In genomic region chr4:184506527-184507121, GRCh38 we compare ENCODE assay signal across 8 cellular contexts. TPM values are rescaled to one million over a fixed set of nuclear protein-coding genes. Genes with fewer than 3 reads are reported as not detected.
A peak's percentile ranks its signal among the peaks of the same experiment; 100 is the strongest.
DNase-seq lines count a peak whose midpoint lies in the region; ATAC-seq, FAIRE-seq and TF ChIP-seq lines count a peak whose summit lies in the region.

No MANE protein-coding gene starts in this region.

- TF ChIP-seq RAD21 in H1 (IDR thresholded peaks at IDR 0.05 in 1 of 2, conservative IDR thresholded peaks at IDR 0.05 in 1 of 2; ENCODE audit: low read depth in 2 of 2, low read length in 2 of 2) = peak; percentile 38 to 47; a peak in 3 of 4 replicates

- TF ChIP-seq CTCF in AG10803 (conservative IDR thresholded peaks at IDR 0.05; ENCODE audit: low read length) = peak; percentile 31
- peak; percentile 60 for TF ChIP-seq CTCF in OCI-LY7 (conservative IDR thresholded peaks at IDR 0.05; ENCODE audit: low read length)
- TF ChIP-seq CTCF in H1 (IDR thresholded peaks at IDR 0.05; ENCODE audit: control extremely low read depth in 1 of 3, insufficient read depth in 1 of 3, low read depth in 1 of 3, low read length in 3 of 3) = peak; percentile 40 to 57 (median 52)

- H3K9ac ChIP-seq in H1 (replicated peaks in 1 of 4; ENCODE audit: extremely low read depth in 1 of 4, low read depth in 3 of 4, low read length in 3 of 4) = no peak overlapping the region

- H3K79me2 ChIP-seq in OCI-LY7 (ENCODE audit: insufficient read depth, low read depth, low read length) (no peaks in the 10 kb centered on the region), H1 (ENCODE audit: control insufficient read depth in 1 of 2, insufficient read depth in 2 of 2, low read length in 2 of 2) (no peaks in the 10 kb centered on the region)

- peak; percentile 36 for FAIRE-seq in H1 (lab: Jason Lieb, UNC)

- CTCF ChIA-PET in OCI-LY7 (lab: Charles Lee; ENCODE audit: unreplicated experiment) = interaction anchor here (0.5 to 1.6 kb wide), 4 partner anchors 12 to 291 kb away, joined by 3 to 4 read pairs (median 4); no protein-coding TSS in a partner anchor
- CTCF ChIA-PET in H1 (lab: Charles Lee; ENCODE audit: partially characterized antibody) = interaction anchor here (0.8 to 3.4 kb wide), 12 partner anchors 9 to 242 kb away, joined by 3 to 8 read pairs (median 4); no protein-coding TSS in a partner anchor

- BruUV-seq in OCI-LY7 (replicated peaks; lab: Mats Ljungman, UMichigan) = no TSS peak

- POLR2A ChIA-PET in OCI-LY7 (lab: Charles Lee) (interaction anchor here (0.6 to 7.2 kb wide), 24 partner anchors 9 to 434 kb away, joined by 3 to 36 read pairs (median 4); partner anchors contain the start of genes CASP3, IRF2 and PRIMPOL), H1 (lab: Charles Lee; ENCODE audit: partially characterized antibody) (no interaction called here)

- H2BK5ac ChIP-seq in H1 (ENCODE audit: low read depth, low read length) = no peak overlapping the region

- no peak overlapping the region for H3K14ac ChIP-seq in H1 (ENCODE audit: insufficient read length)

- ATAC-seq in GM18868 (IDR thresholded peaks at IDR 0.05; ENCODE audit: unreplicated experiment) = peak; percentile 98
- peak; percentile 97 for ATAC-seq in HG02943 (IDR thresholded peaks at IDR 0.05; ENCODE audit: low read depth, unreplicated experiment)

- no peak overlapping the region for H3K4ac ChIP-seq in H1 (replicated peaks; ENCODE audit: insufficient read length, low read depth, low read length)

- no peak for DNase-seq in AG10803 (ENCODE audit: low read depth)
- peak; percentile 85 for DNase-seq in OCI-LY7 (ENCODE audit: low spot score)
- DNase-seq in H1 (ENCODE audit: low read depth in 1 of 2, low spot score in 2 of 2) = no peak
- DNase-seq in stimulated activated CD4-positive, alpha-beta T cell treated with anti-CD3 and anti-CD28 coated beads, Interleukin-2, amount 100 ng/mL, for 24 hours = peak; percentile 24 to 28
- DNase-seq in NCI-H748 (lab: John Stamatoyannopoulos, UW; ENCODE audit: unreplicated experiment) = no peak
- DNase-seq in GM03348 (ENCODE audit: low spot score) = no peak

- H4K5ac ChIP-seq in H1 (ENCODE audit: insufficient read length, low read depth, low read length) = no peak overlapping the region

- H3K4me1 ChIP-seq in OCI-LY7 (ENCODE audit: insufficient read depth, low read length, poor library complexity, severe bottlenecking) (peaks cover 33% of the 10 kb centered on the region), H1 (replicated peaks in 1 of 4; ENCODE audit: control insufficient read depth in 3 of 4, insufficient read depth in 4 of 4, low read length in 3 of 4) (no peaks in the 10 kb centered on the region)

- no peak overlapping the region for H4K8ac ChIP-seq in H1 (ENCODE audit: extremely low read depth, insufficient read depth, low read length)

- H3K18ac ChIP-seq in H1 (ENCODE audit: extremely low read depth, low read length) = no peak overlapping the region

- intact Hi-C loops in OCI-LY7 (cut with micrococcal nuclease; ENCODE audit: unreplicated experiment) = loop anchor here (1.0 kb wide), 2 partner anchors 31 to 32 kb away; partner anchors contain the start of gene IRF2

- H3K9me3 ChIP-seq in OCI-LY7 (ENCODE audit: low read length) (no peaks in the 10 kb centered on the region; the same call in 1 of the 2 replicates), H1 (ENCODE audit: insufficient read depth in 2 of 2, low read depth in 1 of 2, low read length in 1 of 2) (no peaks in the 10 kb centered on the region)

- TF ChIP-seq EP300 in H1 (IDR thresholded peaks at IDR 0.05; ENCODE audit: borderline replicate concordance in 1 of 2, low read depth in 2 of 2, low read length in 2 of 2) = no peak

- H3K4me3 ChIP-seq in AG10803 (ENCODE audit: low read length) = no peak overlapping the region
- no peak overlapping the region for H3K4me3 ChIP-seq in OCI-LY7 (ENCODE audit: low read depth, low read length, poor library complexity, severe bottlenecking)
- H3K4me3 ChIP-seq in H1 (ENCODE audit: extremely low read depth in 1 of 4, insufficient read depth in 2 of 4, low read depth in 3 of 4, low read length in 4 of 4) = no peak overlapping the region

- no peak overlapping the region for H2BK20ac ChIP-seq in H1 (ENCODE audit: low read length)

- no peaks in the 10 kb centered on the region for H3K79me1 ChIP-seq in H1 (ENCODE audit: low read depth, low read length)

- no peaks in the 10 kb centered on the region for H3K23me2 ChIP-seq in H1 (ENCODE audit: low read depth, low read length)

- no peak overlapping the region for H2AK5ac ChIP-seq in H1 (ENCODE audit: low read depth, low read length)

- H3K36me3 ChIP-seq in OCI-LY7 (ENCODE audit: insufficient read depth, low read length) (no peaks in the 10 kb centered on the region; the same call in 1 of the 2 replicates), H1 (ENCODE audit: control insufficient read depth in 2 of 4, insufficient read depth in 4 of 4, low read length in 3 of 4) (no peaks in the 10 kb centered on the region)

- H3K27me3 ChIP-seq in H1 (replicated peaks in 1 of 4; ENCODE audit: control insufficient read depth in 3 of 4, extremely low read depth in 1 of 4, insufficient read depth in 3 of 4, low read length in 3 of 4) = no peaks in the 10 kb centered on the region

- H4K91ac ChIP-seq in H1 (replicated peaks; ENCODE audit: insufficient read length, low read length) = no peak overlapping the region

- peak overlapping the region; percentile 40 for H3K27ac ChIP-seq in OCI-LY7 (ENCODE audit: low read depth, low read length, poor library complexity, severe bottlenecking)
- no peak overlapping the region for H3K27ac ChIP-seq in H1 (ENCODE audit: low read depth, low read length)

- H2BK120ac ChIP-seq in H1 (replicated peaks; ENCODE audit: low read depth, low read length) = no peak overlapping the region

- H4K20me1 ChIP-seq in OCI-LY7 (ENCODE audit: insufficient read depth, low read length) (no peaks in the 10 kb centered on the region), H1 (replicated peaks in 1 of 2; ENCODE audit: control insufficient read depth in 1 of 2, insufficient read depth in 2 of 2, low read length in 2 of 2) (no peaks in the 10 kb centered on the region)

- H3K23ac ChIP-seq in H1 (ENCODE audit: insufficient read length) = no peak overlapping the region

- H3K9me2 ChIP-seq in OCI-LY7 (ENCODE audit: insufficient read depth, low read length) = no peaks in the 10 kb centered on the region

- H2AFZ ChIP-seq in OCI-LY7 (ENCODE audit: low read length) = peak overlapping the region; percentile 76; the same call in 1 of the 2 replicates
- H2AFZ ChIP-seq in H1 (ENCODE audit: low read length) = 0 out of 2 replicates have a peak overlapping the region, but pooled peaks have one; percentile 62

- H2BK15ac ChIP-seq in H1 (ENCODE audit: low read length) = no peak overlapping the region

- 93% methylated on average over 7 of the region's 7 CpGs; no CpG with 5 or more reads in 1 of the 2 experiments for WGBS in H1 (ENCODE audit: extremely low coverage in 1 of 2, insufficient coverage in 1 of 2, insufficient read length in 1 of 2, insufficient replicate concordance in 2 of 2, low coverage in 1 of 2, low lambda C conversion rate in 2 of 2, missing lambda C conversion rate in 1 of 2), 2 experiments

- H3K56ac ChIP-seq in H1 (replicated peaks; ENCODE audit: insufficient read length, low read depth, low read length) = no peak overlapping the region

- no peak overlapping the region for H2BK12ac ChIP-seq in H1 (ENCODE audit: low read depth, low read length)

- H3K4me2 ChIP-seq in OCI-LY7 (ENCODE audit: low read length) (peak overlapping the region; percentile 58), H1 (ENCODE audit: insufficient read depth in 1 of 2, low read depth in 2 of 2, low read length in 2 of 2) (no peak overlapping the region)

- TF ChIP-seq POLR2A in H1 (IDR thresholded peaks at IDR 0.05; ENCODE audit: control extremely low read depth in 1 of 2, low read depth in 2 of 2, low read length in 2 of 2) = no peak

TF ChIP-seq in H1, 55 proteins besides CTCF, POLR2A, EP300 and RAD21 (continues in another document):
- TF ChIP-seq BACH1 (IDR thresholded peaks at IDR 0.05; ENCODE audit: low read length) (no peak), TAF1 (IDR thresholded peaks at IDR 0.05; ENCODE audit: low read depth, low read length) (no peak), CHD1 (IDR thresholded peaks at IDR 0.05; ENCODE audit: low read depth, low read length) (no peak), NANOG (IDR thresholded peaks at IDR 0.05; ENCODE audit: insufficient read depth, low read depth, low read length, poor library complexity, severe bottlenecking) (no peak), JUND (IDR thresholded peaks at IDR 0.05; ENCODE audit: low read length) (no peak), RNF2 (IDR thresholded peaks at IDR 0.05; ENCODE audit: borderline replicate concordance, low read depth, low read length, missing control alignments, poor library complexity, severe bottlenecking) (no peak), E2F6 (IDR thresholded peaks at IDR 0.05) (no peak), CHD2 (IDR thresholded peaks at IDR 0.05; ENCODE audit: low read length) (no peak), SAP30 (IDR thresholded peaks at IDR 0.05; ENCODE audit: insufficient read depth, insufficient replicate concordance, low read length) (no peak), MAFK (IDR thresholded peaks at IDR 0.05; ENCODE audit: low read depth, low read length) (no peak)

RNA-seq across cellular contexts. Expression of gene IRF2, which starts 32.3 kb away (rescaled TPM):
- 29.7 and 32.3 TPM in 2 replicates for total RNA-seq in OCI-LY7 (2014; rRNA removed; shearing (Covaris generic))
- 31.8 and 37.8 TPM in 2 replicates for total RNA-seq in OCI-LY7 (2022)
- 12.5 and 13.8 TPM in 2 replicates for total RNA-seq in H1 (2021; fragmentation: NEBNext Ultra II Directional; extraction: Animal tissue kit (Norgen Biotek cat#: 25700))
- polyA plus RNA-seq in H1 (2011; rRNA removed) = 10.7 and 17.0 TPM in 2 replicates
- 11.9 TPM for polyA plus RNA-seq in H1 (2011; cell fraction: cytosol; rRNA removed)
- polyA plus RNA-seq in H1 (2011; cell fraction: nucleus; rRNA removed) = 10.1 TPM
- 11.2 to 13.5 TPM (median 13.0 TPM) in 4 replicates for polyA plus RNA-seq in H1 (2012, experiment 1 of 2)
- polyA plus RNA-seq in H1 (2012, experiment 2 of 2) = 3.0 TPM
- polyA plus RNA-seq in H1 (2013, experiment 1 of 2) = 8.7 TPM
- 6.7 TPM for polyA plus RNA-seq in H1 (2013, experiment 2 of 2)
- polyA minus RNA-seq in H1 (2011; rRNA and poly(A)+ RNA removed) = 19.2 and 25.2 TPM in 2 replicates
- polyA minus RNA-seq in H1 (2011; cell fraction: cytosol; rRNA and poly(A)+ RNA removed) = 19.8 TPM
- polyA minus RNA-seq in H1 (2011; cell fraction: nucleus; rRNA and poly(A)+ RNA removed) = 16.6 TPM

Comparison
In these comparisons a context has a peak if more than half of its experiments do, and no peak if none do; other contexts are left out.
1. DNase-seq: peak in OCI-LY7 (single experiment) and stimulated activated CD4-positive, alpha-beta T cell treated with anti-CD3 and anti-CD28 coated beads, Interleukin-2, amount 100 ng/mL, for 24 hours (2 of 2); none in AG10803 (single experiment), H1 (0 of 2), NCI-H748 (single experiment) and GM03348 (single experiment).
2. Peak in every context shown above with its lines, with median percentiles within 50 percentile points of each other: CTCF ChIP-seq.